ENCODE assay signal across 23 cellular contexts in genomic region chr12:15168279-15168678, GRCh38. TPM values are rescaled to one million over a fixed set of nuclear protein-coding genes. Genes with fewer than 3 reads are reported as not detected.
"Had no signal": no experiment of that assay in that cellular context is flagged by ENCODE, and none has a peak within 500 bp of the region (broad histone marks: within the 10 kb centered on the region; RNA-seq: fewer than 3 reads in every experiment).

No MANE protein-coding gene starts in this region.

- H3K9me3 Mint-ChIP-seq: activated naive CD4-positive, alpha-beta T cell treated with anti-CD3 and anti-CD28 coated beads, Interleukin-2, amount 50 U/mL, for 24 hours had no signal

- H3K27me3 ChIP-seq: cardiac muscle cell, dorsolateral prefrontal cortex, neural progenitor cell, pancreas had no signal

- H3K9ac ChIP-seq: neural progenitor cell had no signal

- H3K4me1 ChIP-seq: neural progenitor cell had no signal

- H3K36me3 ChIP-seq: cardiac muscle cell, neural progenitor cell, pancreas, WERI-Rb-1 had no signal

- DNase-seq: activated CD4-positive, alpha-beta T cell treated with anti-CD3 and anti-CD28 coated beads for 1 hour; activated CD8-positive, alpha-beta memory T cell treated with anti-CD3 and anti-CD28 coated beads for 24 hours; activated CD8-positive, alpha-beta memory T cell treated with anti-CD3 and anti-CD28 coated beads, Interleukin-2, amount 50 U/mL, for 48 hours; activated effector memory CD4-positive, alpha-beta T cell treated with Interleukin-2 at 50 U/mL for 16 hours; activated T-cell treated with anti-CD3 and anti-CD28 coated beads, Interleukin-2, amount 50 U/mL, for 48 hours; dorsolateral prefrontal cortex; foreskin melanocyte; head of caudate nucleus; mammary epithelial cell; naive B cell; pancreas; stimulated activated CD4-positive, alpha-beta T cell treated with anti-CD3 and anti-CD28 coated beads, Interleukin-2, amount 100 ng/mL, for 24 hours; stimulated activated naive CD4-positive, alpha-beta T cell treated with Interleukin-2 at 50 U/mL for 16 hours; substantia nigra; SW 1271; T-helper 2 cell; trophoblast cell; WERI-Rb-1 had no signal

- H3K27ac ChIP-seq: cardiac muscle cell, neural progenitor cell, WERI-Rb-1 had no signal

- ATAC-seq: left lobe of liver, pancreas had no signal

- H3K9me3 ChIP-seq: pancreas had no signal

- H3K36me3 Mint-ChIP-seq: naive B cell, neural progenitor cell had no signal

- H3K4me3 Mint-ChIP-seq: activated naive CD4-positive, alpha-beta T cell treated with anti-CD3 and anti-CD28 coated beads, Interleukin-2, amount 50 U/mL, for 24 hours; naive B cell; neural progenitor cell had no signal

- H3K27ac Mint-ChIP-seq: activated naive CD4-positive, alpha-beta T cell treated with anti-CD3 and anti-CD28 coated beads, Interleukin-2, amount 50 U/mL, for 24 hours; naive B cell; neural progenitor cell had no signal

- H3K4me3 ChIP-seq: cardiac muscle cell, dorsolateral prefrontal cortex, neural progenitor cell, pancreas had no signal

- H3K4me1 Mint-ChIP-seq: activated naive CD4-positive, alpha-beta T cell treated with anti-CD3 and anti-CD28 coated beads, Interleukin-2, amount 50 U/mL, for 24 hours; naive B cell had no signal

RNA-seq across cellular contexts. Expression of gene RERG, which starts 52.9 kb away (rescaled TPM):
- total RNA-seq: mononuclear cell had no signal
